Comparison of ENCODE assay signal across 8 cellular contexts in genomic region chr16:50368410-50369132, GRCh38. TPM values are rescaled to one million over a fixed set of nuclear protein-coding genes. Genes with fewer than 3 reads are reported as not detected.
DNase-seq lines count a peak whose midpoint lies in the region; ATAC-seq and TF ChIP-seq lines count a peak whose summit lies in the region.

Gene BRD7, minus strand, starts transcription at chr16:50368988. Its CDS starts 214 bp downstream, at chr16:50368774.

- CTCF ChIA-PET in AG04450 (lab: Charles Lee): interaction anchor here (0.6 to 2.7 kb wide), 12 partner anchors 8 to 470 kb away, joined by 3 to 32 read pairs (median 6); partner anchors contain the start of gene CNEP1R1

- no peak for DNase-seq in AG04450 (ENCODE audit: low read depth, low spot score)
- peak; percentile 58 for DNase-seq in NOMO-1 treated with DMSO at 0.1 percent for 48 hours (lab: John Stamatoyannopoulos, UW; ENCODE audit: unreplicated experiment)
- DNase-seq in activated CD8-positive, alpha-beta memory T cell treated with anti-CD3 and anti-CD28 coated beads, Interleukin-2, amount 50 U/mL, for 4 hours: peak; percentile 72
- DNase-seq in erythroblast (lab: John Stamatoyannopoulos, UW): peak; percentile 83 to 88
- peak; percentile 49 to 60 for DNase-seq in stimulated activated CD8-positive, alpha-beta memory T cell treated with anti-CD3 and anti-CD28 coated beads, Interleukin-7, amount 100 ng/mL, for 1 hour (ENCODE audit: low read depth in 2 of 2)

- H3K4me1 ChIP-seq in muscle layer of colon (ENCODE audit: insufficient read depth, low read length): peaks cover 57% of the 10 kb centered on the region

- TF ChIP-seq POLR2A in erythroblast (IDR thresholded peaks at IDR 0.05; ENCODE audit: low read length): no peak

- peaks cover 18% of the 10 kb centered on the region for H3K36me3 ChIP-seq in muscle layer of colon (ENCODE audit: insufficient read depth, low read length)

- H3K27me3 ChIP-seq in AG04450 (ENCODE audit: control insufficient read depth, insufficient read depth, low read length) (peaks cover 4% of the 10 kb centered on the region), muscle layer of colon (ENCODE audit: control insufficient read depth in 1 of 2, insufficient read depth in 2 of 2, low read length in 2 of 2) (no peaks in the 10 kb centered on the region)

- H3K9me3 ChIP-seq in AG04450 (ENCODE audit: control insufficient read depth, insufficient read depth, low read length) (no peaks in the 10 kb centered on the region), muscle layer of colon (ENCODE audit: low read length) (no peaks in the 10 kb centered on the region)

- peak within 1 kb of the TSS; percentile 70 for H3K4me3 ChIP-seq in AG04450 (ENCODE audit: low read depth, low read length)
- peak within 1 kb of the TSS; percentile 60 to 88 for H3K4me3 ChIP-seq in muscle layer of colon (ENCODE audit: low read depth in 1 of 2, low read length in 2 of 2)

- peak; percentile 30 for TF ChIP-seq CTCF in AG04450 (IDR thresholded peaks at IDR 0.05; ENCODE audit: low read depth, low read length)

- no peak within 1 kb of the TSS for H3K27ac ChIP-seq in AG04450 (ENCODE audit: low read depth, low read length)
- peak within 1 kb of the TSS; percentile 64 for H3K27ac ChIP-seq in muscle layer of colon (ENCODE audit: low read depth, low read length)

- POLR2A ChIA-PET in AG04450 (lab: Yijun Ruan, JAX): no interaction called here

- H3K9ac ChIP-seq in muscle layer of colon (ENCODE audit: low read length): peak within 1 kb of the TSS; percentile 59

- ATAC-seq in GM18517 (IDR thresholded peaks at IDR 0.05; ENCODE audit: unreplicated experiment) (peak; percentile 67), HG03045 (IDR thresholded peaks at IDR 0.05; ENCODE audit: unreplicated experiment) (peak; percentile 79)

RNA-seq across cellular contexts. Expression of gene BRD7, which starts in this region (rescaled TPM):
- polyA plus RNA-seq in AG04450 (2011; rRNA removed): 49.2 and 69.2 TPM in 2 replicates
- polyA minus RNA-seq in AG04450 (2011; rRNA and poly(A)+ RNA removed): 30.3 and 36.3 TPM in 2 replicates
